In the genomic region with DNA sequence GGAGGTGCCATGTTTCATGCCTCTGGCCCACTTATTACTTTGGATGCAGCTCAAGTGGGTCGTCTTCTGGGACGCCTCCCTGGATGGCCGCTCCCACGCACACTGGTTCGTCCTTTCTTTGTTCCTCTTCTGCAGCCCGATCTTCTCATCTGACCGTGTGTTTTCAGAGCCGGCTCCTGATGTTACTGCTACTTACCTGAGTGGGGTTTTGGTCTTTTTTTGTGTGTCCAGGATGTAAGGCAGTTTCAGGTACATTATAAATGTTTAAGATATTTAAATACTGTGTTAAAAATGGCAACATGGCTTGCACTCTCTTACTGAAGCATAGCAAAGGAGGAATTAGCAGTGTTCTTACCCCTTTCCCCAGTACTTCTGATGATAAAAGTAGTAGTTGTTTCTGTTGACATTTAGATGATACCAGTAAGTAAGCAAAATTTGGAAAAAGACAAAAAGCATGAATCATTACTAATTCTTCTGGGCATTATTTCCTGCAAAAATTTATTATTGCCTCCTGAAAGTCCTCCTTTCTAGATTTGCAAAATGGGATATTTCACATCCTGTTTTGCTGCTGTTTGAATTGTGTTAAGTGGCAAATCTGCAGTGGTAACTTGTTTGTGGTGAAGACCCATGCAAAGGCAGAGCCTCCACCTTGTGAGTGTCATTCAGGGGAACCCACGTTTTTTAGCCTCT, we compare ENCODE assay signal across 8 cellular contexts. TPM values are rescaled to one million over a fixed set of nuclear protein-coding genes. Genes with fewer than 3 reads are reported as not detected.
A peak's percentile ranks its signal among the peaks of the same experiment; 100 is the strongest.
DNase-seq lines count a peak whose midpoint lies in the region; ATAC-seq and TF ChIP-seq lines count a peak whose summit lies in the region.

No MANE protein-coding gene starts in this region.

- peak overlapping the region; percentile 86 for H3K27ac ChIP-seq in MM.1S (ENCODE audit: low read length)
- no peak overlapping the region for H3K27ac ChIP-seq in sigmoid colon
- no peak overlapping the region for H3K27ac ChIP-seq in vagina

- H3K27me3 ChIP-seq in MM.1S (replicated peaks; ENCODE audit: insufficient read depth, low read length) (no peaks in the 10 kb centered on the region), sigmoid colon (no peaks in the 10 kb centered on the region), vagina (no peaks in the 10 kb centered on the region)

- TF ChIP-seq CTCF in MM.1S (IDR thresholded peaks at IDR 0.05; ENCODE audit: low read length) (no peak), sigmoid colon (IDR thresholded peaks at IDR 0.05) (no peak), vagina (IDR thresholded peaks at IDR 0.05) (no peak)

- peaks cover 62% of the 10 kb centered on the region for H3K4me1 Mint-ChIP-seq in activated CD4-positive, alpha-beta T cell treated with anti-CD3 and anti-CD28 coated beads, Interleukin-2, amount 10 ng/mL, durations not matched to agents 24 days and 14 days

- ATAC-seq in HG02588 (IDR thresholded peaks at IDR 0.05; ENCODE audit: unreplicated experiment): peak; percentile 69

- peaks cover 5% of the 10 kb centered on the region for H3K9me3 Mint-ChIP-seq in activated CD4-positive, alpha-beta T cell treated with anti-CD3 and anti-CD28 coated beads, Interleukin-2, amount 10 ng/mL, durations not matched to agents 24 days and 14 days

- 70 to 85% methylated on average over 9 of the region's 9 CpGs for WGBS in sigmoid colon, 2 donors

- H3K27me3 Mint-ChIP-seq in activated CD4-positive, alpha-beta T cell treated with anti-CD3 and anti-CD28 coated beads, Interleukin-2, amount 10 ng/mL, durations not matched to agents 24 days and 14 days: no peaks in the 10 kb centered on the region

- H3K4me3 Mint-ChIP-seq in activated CD4-positive, alpha-beta T cell treated with anti-CD3 and anti-CD28 coated beads, Interleukin-2, amount 10 ng/mL, durations not matched to agents 24 days and 14 days: no peak overlapping the region

- no peak for DNase-seq in activated CD4-positive, alpha-beta T cell treated with anti-CD3 and anti-CD28 coated beads, Interleukin-2, amount 10 ng/mL, durations not matched to agents 24 days and 14 days
- DNase-seq in activated CD4-positive, alpha-beta T cell treated with anti-CD3 and anti-CD28 coated beads for 4 hours: no peak
- DNase-seq in MM.1S (peak; percentile 42), sigmoid colon (peak; percentile 36), vagina (ENCODE audit: extremely low spot score in 2 of 2) (no peak), glomerular visceral epithelial cell (ENCODE audit: extremely low spot score) (no peak), NCI-H774 (lab: John Stamatoyannopoulos, UW) (no peak)

- H3K36me3 ChIP-seq in MM.1S (replicated peaks; ENCODE audit: insufficient read depth, low read length) (peaks cover 6% of the 10 kb centered on the region; the same call in 1 of the 2 replicates), sigmoid colon (no peaks in the 10 kb centered on the region), vagina (no peaks in the 10 kb centered on the region)

- peak overlapping the region; percentile 12 for H3K27ac Mint-ChIP-seq in activated CD4-positive, alpha-beta T cell treated with anti-CD3 and anti-CD28 coated beads, Interleukin-2, amount 10 ng/mL, durations not matched to agents 24 days and 14 days

- peaks cover 95% of the 10 kb centered on the region for H3K79me2 ChIP-seq in MM.1S (ENCODE audit: low read length)

- H3K4me1 ChIP-seq in MM.1S (ENCODE audit: low read length): peaks cover 62% of the 10 kb centered on the region
- H3K4me1 ChIP-seq in sigmoid colon: peaks cover 0 to 71% (median 44%) of the 10 kb centered on the region in 4 donors
- H3K4me1 ChIP-seq in vagina: peaks cover 48% of the 10 kb centered on the region

- H3K9me3 ChIP-seq in MM.1S (replicated peaks; ENCODE audit: insufficient read depth, low read length) (no peaks in the 10 kb centered on the region), sigmoid colon (no peaks in the 10 kb centered on the region), vagina (no peaks in the 10 kb centered on the region)

- no peaks in the 10 kb centered on the region for H3K9me2 ChIP-seq in MM.1S (replicated peaks; ENCODE audit: insufficient read depth, low read length)

- TF ChIP-seq POLR2A in sigmoid colon (IDR thresholded peaks at IDR 0.05) (no peak), vagina (IDR thresholded peaks at IDR 0.05) (no peak)

- peak overlapping the region; percentile 61 for H3K9ac ChIP-seq in MM.1S (ENCODE audit: low read length)

- H3F3A ChIP-seq in MM.1S (ENCODE audit: insufficient read depth, low read length): peaks cover 19% of the 10 kb centered on the region

- H4K20me1 ChIP-seq in MM.1S (ENCODE audit: insufficient read depth, low read length): no peaks in the 10 kb centered on the region

- peaks cover 45% of the 10 kb centered on the region for H3K36me3 Mint-ChIP-seq in activated CD4-positive, alpha-beta T cell treated with anti-CD3 and anti-CD28 coated beads, Interleukin-2, amount 10 ng/mL, durations not matched to agents 24 days and 14 days (ENCODE audit: low read depth)

- H2AFZ ChIP-seq in MM.1S (ENCODE audit: low read length): no peak overlapping the region

- TF ChIP-seq EP300 in sigmoid colon (IDR thresholded peaks at IDR 0.05): no peak

- peak overlapping the region; percentile 76 for H3K4me2 ChIP-seq in MM.1S (ENCODE audit: low read depth, low read length)

- intact Hi-C loops in activated CD4-positive, alpha-beta T cell treated with anti-CD3 and anti-CD28 coated beads, Interleukin-2, amount 10 ng/mL, durations not matched to agents 24 days and 14 days (cut with micrococcal nuclease): loop anchor here (1.0 kb wide), 1 partner anchor 11 kb away; no protein-coding TSS in a partner anchor
- intact Hi-C loops in sigmoid colon (cut with DNase I): no loop called here
- intact Hi-C loops in vagina (cut with DNase I): no loop called here

- peak overlapping the region; percentile 39 for H3K4me3 ChIP-seq in MM.1S (ENCODE audit: low read length)
- H3K4me3 ChIP-seq in sigmoid colon: no peak overlapping the region
- H3K4me3 ChIP-seq in vagina: no peak overlapping the region

RNA-seq across cellular contexts. Expression of a gene that starts 59.4 kb away (rescaled TPM):
- total RNA-seq in activated CD4-positive, alpha-beta T cell treated with anti-CD3 and anti-CD28 coated beads, Interleukin-2, amount 10 ng/mL, durations not matched to agents 24 days and 14 days: not detected in 2 replicates
- total RNA-seq in sigmoid colon (not detected), vagina (0.25 TPM)
- polyA plus RNA-seq in sigmoid colon: 1 to 10 TPM in 1 of 3 donors, under 1 TPM in 2; 0.46 to 1.8 (median 0.60) TPM

Comparison
In these comparisons a context has a peak if more than half of its experiments do, and no peak if none do; other contexts are left out.
1. DNase-seq: peak in MM.1S (single experiment) and sigmoid colon (single experiment); none in activated CD4-positive, alpha-beta T cell treated with anti-CD3 and anti-CD28 coated beads, Interleukin-2, amount 10 ng/mL, durations not matched to agents 24 days and 14 days (single experiment), activated CD4-positive, alpha-beta T cell treated with anti-CD3 and anti-CD28 coated beads for 4 hours (0 of 2), vagina (0 of 2), glomerular visceral epithelial cell (single experiment) and NCI-H774 (single experiment).